1 cellular context compared by ENCODE assay signal in the genomic region with DNA sequence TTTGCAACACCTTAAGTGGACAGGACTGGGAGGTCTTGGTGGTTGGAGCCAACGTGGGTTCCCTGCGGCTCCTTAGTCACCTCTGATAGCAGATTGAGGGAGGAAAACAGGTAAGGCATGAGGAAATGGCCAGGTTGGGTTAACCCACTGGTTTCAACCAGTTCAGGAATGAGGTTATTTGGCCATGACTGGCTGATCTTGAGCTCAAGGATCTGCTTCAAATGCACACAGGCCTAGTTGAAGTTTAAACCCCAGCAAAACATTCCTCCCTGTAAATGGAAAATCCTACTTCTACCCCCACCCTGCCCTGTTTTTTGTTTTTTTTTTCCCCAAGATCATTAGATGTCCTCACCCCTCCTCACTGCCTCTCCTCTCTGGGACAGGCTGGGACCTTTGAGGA.
A peak's percentile ranks its signal among the peaks of the same experiment; 100 is the strongest.
TF ChIP-seq lines count a peak whose summit lies in the region.

No MANE protein-coding gene starts in this region.

TF ChIP-seq in HepG2, 621 proteins besides CTCF, POLR2A, EP300 and RAD21 (continued from another document):
- TF ChIP-seq, protein P1, sequence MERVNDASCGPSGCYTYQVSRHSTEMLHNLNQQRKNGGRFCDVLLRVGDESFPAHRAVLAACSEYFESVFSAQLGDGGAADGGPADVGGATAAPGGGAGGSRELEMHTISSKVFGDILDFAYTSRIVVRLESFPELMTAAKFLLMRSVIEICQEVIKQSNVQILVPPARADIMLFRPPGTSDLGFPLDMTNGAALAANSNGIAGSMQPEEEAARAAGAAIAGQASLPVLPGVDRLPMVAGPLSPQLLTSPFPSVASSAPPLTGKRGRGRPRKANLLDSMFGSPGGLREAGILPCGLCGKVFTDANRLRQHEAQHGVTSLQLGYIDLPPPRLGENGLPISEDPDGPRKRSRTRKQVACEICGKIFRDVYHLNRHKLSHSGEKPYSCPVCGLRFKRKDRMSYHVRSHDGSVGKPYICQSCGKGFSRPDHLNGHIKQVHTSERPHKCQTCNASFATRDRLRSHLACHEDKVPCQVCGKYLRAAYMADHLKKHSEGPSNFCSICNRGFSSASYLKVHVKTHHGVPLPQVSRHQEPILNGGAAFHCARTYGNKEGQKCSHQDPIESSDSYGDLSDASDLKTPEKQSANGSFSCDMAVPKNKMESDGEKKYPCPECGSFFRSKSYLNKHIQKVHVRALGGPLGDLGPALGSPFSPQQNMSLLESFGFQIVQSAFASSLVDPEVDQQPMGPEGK (CRISPR knock-in tag; IDR thresholded peaks at IDR 0.05) = peak; percentile 52
- no peak for TF ChIP-seq GLI4 (CRISPR knock-in tag; IDR thresholded peaks at IDR 0.05; ENCODE audit: borderline replicate concordance)
- 0 out of 2 replicates have a peak, but pooled peaks have one; percentile 16 for TF ChIP-seq KDM6A (CRISPR knock-in tag; IDR thresholded peaks at IDR 0.05; ENCODE audit: low read depth)
- TF ChIP-seq MIXL1 (CRISPR knock-in tag; IDR thresholded peaks at IDR 0.05) = 0 out of 2 replicates have a peak, but pooled peaks have one; percentile 12
- 0 out of 2 replicates have a peak, but pooled peaks have one; percentile 34 for TF ChIP-seq ARID2 (CRISPR knock-in tag; IDR thresholded peaks at IDR 0.05; ENCODE audit: borderline replicate concordance)
- no peak for TF ChIP-seq ZNF224 (CRISPR knock-in tag; IDR thresholded peaks at IDR 0.05)
- peak; percentile 58 for TF ChIP-seq TEAD3 (CRISPR knock-in tag; optimal IDR thresholded peaks at IDR 0.05; ENCODE audit: borderline replicate concordance)
- TF ChIP-seq, protein P2, sequence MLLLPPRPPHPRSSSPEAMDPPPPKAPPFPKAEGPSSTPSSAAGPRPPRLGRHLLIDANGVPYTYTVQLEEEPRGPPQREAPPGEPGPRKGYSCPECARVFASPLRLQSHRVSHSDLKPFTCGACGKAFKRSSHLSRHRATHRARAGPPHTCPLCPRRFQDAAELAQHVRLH (CRISPR knock-in tag; IDR thresholded peaks at IDR 0.05; ENCODE audit: borderline replicate concordance, low read depth) = peak; percentile 36; the same call in 1 of the 2 replicates
- peak; percentile 54; the same call in 1 of the 2 replicates for TF ChIP-seq ZNF652 (CRISPR knock-in tag; IDR thresholded peaks at IDR 0.05; ENCODE audit: borderline replicate concordance, low read depth)
- 0 out of 2 replicates have a peak, but pooled peaks have one; percentile 48 for TF ChIP-seq FOXO1 (CRISPR knock-in tag; IDR thresholded peaks at IDR 0.05)
- TF ChIP-seq TSC22D2 (CRISPR knock-in tag; IDR thresholded peaks at IDR 0.05; ENCODE audit: borderline replicate concordance) = 0 out of 2 replicates have a peak, but pooled peaks have one; percentile 20
- no peak for TF ChIP-seq TARDBP (CRISPR knock-in tag; IDR thresholded peaks at IDR 0.05)
- 0 out of 2 replicates have a peak, but pooled peaks have one; percentile 22 for TF ChIP-seq ERF (CRISPR knock-in tag; IDR thresholded peaks at IDR 0.05)
- TF ChIP-seq, protein P3, sequence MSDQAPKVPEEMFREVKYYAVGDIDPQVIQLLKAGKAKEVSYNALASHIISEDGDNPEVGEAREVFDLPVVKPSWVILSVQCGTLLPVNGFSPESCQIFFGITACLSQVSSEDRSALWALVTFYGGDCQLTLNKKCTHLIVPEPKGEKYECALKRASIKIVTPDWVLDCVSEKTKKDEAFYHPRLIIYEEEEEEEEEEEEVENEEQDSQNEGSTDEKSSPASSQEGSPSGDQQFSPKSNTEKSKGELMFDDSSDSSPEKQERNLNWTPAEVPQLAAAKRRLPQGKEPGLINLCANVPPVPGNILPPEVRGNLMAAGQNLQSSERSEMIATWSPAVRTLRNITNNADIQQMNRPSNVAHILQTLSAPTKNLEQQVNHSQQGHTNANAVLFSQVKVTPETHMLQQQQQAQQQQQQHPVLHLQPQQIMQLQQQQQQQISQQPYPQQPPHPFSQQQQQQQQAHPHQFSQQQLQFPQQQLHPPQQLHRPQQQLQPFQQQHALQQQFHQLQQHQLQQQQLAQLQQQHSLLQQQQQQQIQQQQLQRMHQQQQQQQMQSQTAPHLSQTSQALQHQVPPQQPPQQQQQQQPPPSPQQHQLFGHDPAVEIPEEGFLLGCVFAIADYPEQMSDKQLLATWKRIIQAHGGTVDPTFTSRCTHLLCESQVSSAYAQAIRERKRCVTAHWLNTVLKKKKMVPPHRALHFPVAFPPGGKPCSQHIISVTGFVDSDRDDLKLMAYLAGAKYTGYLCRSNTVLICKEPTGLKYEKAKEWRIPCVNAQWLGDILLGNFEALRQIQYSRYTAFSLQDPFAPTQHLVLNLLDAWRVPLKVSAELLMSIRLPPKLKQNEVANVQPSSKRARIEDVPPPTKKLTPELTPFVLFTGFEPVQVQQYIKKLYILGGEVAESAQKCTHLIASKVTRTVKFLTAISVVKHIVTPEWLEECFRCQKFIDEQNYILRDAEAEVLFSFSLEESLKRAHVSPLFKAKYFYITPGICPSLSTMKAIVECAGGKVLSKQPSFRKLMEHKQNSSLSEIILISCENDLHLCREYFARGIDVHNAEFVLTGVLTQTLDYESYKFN (CRISPR knock-in tag; conservative IDR thresholded peaks at IDR 0.05) = peak; percentile 70
- TF ChIP-seq, protein P4, sequence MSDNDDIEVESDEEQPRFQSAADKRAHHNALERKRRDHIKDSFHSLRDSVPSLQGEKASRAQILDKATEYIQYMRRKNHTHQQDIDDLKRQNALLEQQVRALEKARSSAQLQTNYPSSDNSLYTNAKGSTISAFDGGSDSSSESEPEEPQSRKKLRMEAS (IDR thresholded peaks at IDR 0.05) = peak; percentile 58
- 0 out of 2 replicates have a peak, but pooled peaks have one; percentile 19 for TF ChIP-seq HDAC1 (CRISPR knock-in tag; IDR thresholded peaks at IDR 0.05)
- peak; percentile 38; the same call in 1 of the 2 replicates for TF ChIP-seq SAP130 (CRISPR knock-in tag; IDR thresholded peaks at IDR 0.05; ENCODE audit: low read depth)
- no peak for TF ChIP-seq ZNF615 (CRISPR knock-in tag; IDR thresholded peaks at IDR 0.05; ENCODE audit: borderline replicate concordance)
- TF ChIP-seq CREM (IDR thresholded peaks at IDR 0.05) = 0 out of 2 replicates have a peak, but pooled peaks have one; percentile 18
- TF ChIP-seq CREM (CRISPR knock-in tag; IDR thresholded peaks at IDR 0.05) = no peak
- TF ChIP-seq PHF21A (CRISPR knock-in tag; IDR thresholded peaks at IDR 0.05) = peak; percentile 52; the same call in 1 of the 2 replicates
- TF ChIP-seq RBFOX2 (IDR thresholded peaks at IDR 0.05; ENCODE audit: low read depth, low read length) = 0 out of 2 replicates have a peak, but pooled peaks have one; percentile 21
- TF ChIP-seq, protein P5, sequence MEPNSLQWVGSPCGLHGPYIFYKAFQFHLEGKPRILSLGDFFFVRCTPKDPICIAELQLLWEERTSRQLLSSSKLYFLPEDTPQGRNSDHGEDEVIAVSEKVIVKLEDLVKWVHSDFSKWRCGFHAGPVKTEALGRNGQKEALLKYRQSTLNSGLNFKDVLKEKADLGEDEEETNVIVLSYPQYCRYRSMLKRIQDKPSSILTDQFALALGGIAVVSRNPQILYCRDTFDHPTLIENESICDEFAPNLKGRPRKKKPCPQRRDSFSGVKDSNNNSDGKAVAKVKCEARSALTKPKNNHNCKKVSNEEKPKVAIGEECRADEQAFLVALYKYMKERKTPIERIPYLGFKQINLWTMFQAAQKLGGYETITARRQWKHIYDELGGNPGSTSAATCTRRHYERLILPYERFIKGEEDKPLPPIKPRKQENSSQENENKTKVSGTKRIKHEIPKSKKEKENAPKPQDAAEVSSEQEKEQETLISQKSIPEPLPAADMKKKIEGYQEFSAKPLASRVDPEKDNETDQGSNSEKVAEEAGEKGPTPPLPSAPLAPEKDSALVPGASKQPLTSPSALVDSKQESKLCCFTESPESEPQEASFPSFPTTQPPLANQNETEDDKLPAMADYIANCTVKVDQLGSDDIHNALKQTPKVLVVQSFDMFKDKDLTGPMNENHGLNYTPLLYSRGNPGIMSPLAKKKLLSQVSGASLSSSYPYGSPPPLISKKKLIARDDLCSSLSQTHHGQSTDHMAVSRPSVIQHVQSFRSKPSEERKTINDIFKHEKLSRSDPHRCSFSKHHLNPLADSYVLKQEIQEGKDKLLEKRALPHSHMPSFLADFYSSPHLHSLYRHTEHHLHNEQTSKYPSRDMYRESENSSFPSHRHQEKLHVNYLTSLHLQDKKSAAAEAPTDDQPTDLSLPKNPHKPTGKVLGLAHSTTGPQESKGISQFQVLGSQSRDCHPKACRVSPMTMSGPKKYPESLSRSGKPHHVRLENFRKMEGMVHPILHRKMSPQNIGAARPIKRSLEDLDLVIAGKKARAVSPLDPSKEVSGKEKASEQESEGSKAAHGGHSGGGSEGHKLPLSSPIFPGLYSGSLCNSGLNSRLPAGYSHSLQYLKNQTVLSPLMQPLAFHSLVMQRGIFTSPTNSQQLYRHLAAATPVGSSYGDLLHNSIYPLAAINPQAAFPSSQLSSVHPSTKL (CRISPR knock-in tag; IDR thresholded peaks at IDR 0.05) = peak; percentile 39; the same call in 1 of the 2 replicates
- 0 out of 2 replicates have a peak, but pooled peaks have one; percentile 54 for TF ChIP-seq ZFP1 (CRISPR knock-in tag; IDR thresholded peaks at IDR 0.05)
- peak; percentile 51; the same call in 1 of the 2 replicates for TF ChIP-seq PITX1 (CRISPR knock-in tag; IDR thresholded peaks at IDR 0.05)
- TF ChIP-seq SOX13 (IDR thresholded peaks at IDR 0.05) = no peak
- TF ChIP-seq SOX13 (CRISPR knock-in tag; conservative IDR thresholded peaks at IDR 0.05 in 1 of 2, IDR thresholded peaks at IDR 0.05 in 1 of 2) = 0 out of 4 replicates have a peak, but pooled peaks of 1 of the 2 experiments have one; percentile 22
- TF ChIP-seq ZBTB3 (CRISPR knock-in tag; IDR thresholded peaks at IDR 0.05; ENCODE audit: borderline replicate concordance, low read depth) = no peak
- TF ChIP-seq, protein P6, sequence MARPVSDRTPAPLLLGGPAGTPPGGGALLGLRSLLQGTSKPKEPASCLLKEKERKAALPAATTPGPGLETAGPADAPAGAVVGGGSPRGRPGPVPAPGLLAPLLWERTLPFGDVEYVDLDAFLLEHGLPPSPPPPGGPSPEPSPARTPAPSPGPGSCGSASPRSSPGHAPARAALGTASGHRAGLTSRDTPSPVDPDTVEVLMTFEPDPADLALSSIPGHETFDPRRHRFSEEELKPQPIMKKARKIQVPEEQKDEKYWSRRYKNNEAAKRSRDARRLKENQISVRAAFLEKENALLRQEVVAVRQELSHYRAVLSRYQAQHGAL (CRISPR knock-in tag; IDR thresholded peaks at IDR 0.05; ENCODE audit: not compliant biosample characterization) = no peak
- TF ChIP-seq ZFX (CRISPR knock-in tag; IDR thresholded peaks at IDR 0.05; ENCODE audit: low read depth) = peak; percentile 66; the same call in 1 of the 2 replicates
- TF ChIP-seq HDAC2 (CRISPR knock-in tag; IDR thresholded peaks at IDR 0.05) = peak; percentile 26; the same call in 1 of the 2 replicates
- TF ChIP-seq ZFY (CRISPR knock-in tag; IDR thresholded peaks at IDR 0.05) = peak; percentile 44; the same call in 1 of the 2 replicates
- TF ChIP-seq, protein P7, sequence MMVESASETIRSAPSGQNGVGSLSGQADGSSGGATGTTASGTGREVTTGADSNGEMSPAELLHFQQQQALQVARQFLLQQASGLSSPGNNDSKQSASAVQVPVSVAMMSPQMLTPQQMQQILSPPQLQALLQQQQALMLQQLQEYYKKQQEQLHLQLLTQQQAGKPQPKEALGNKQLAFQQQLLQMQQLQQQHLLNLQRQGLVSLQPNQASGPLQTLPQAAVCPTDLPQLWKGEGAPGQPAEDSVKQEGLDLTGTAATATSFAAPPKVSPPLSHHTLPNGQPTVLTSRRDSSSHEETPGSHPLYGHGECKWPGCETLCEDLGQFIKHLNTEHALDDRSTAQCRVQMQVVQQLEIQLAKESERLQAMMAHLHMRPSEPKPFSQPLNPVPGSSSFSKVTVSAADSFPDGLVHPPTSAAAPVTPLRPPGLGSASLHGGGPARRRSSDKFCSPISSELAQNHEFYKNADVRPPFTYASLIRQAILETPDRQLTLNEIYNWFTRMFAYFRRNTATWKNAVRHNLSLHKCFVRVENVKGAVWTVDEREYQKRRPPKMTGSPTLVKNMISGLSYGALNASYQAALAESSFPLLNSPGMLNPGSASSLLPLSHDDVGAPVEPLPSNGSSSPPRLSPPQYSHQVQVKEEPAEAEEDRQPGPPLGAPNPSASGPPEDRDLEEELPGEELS (CRISPR knock-in tag; IDR thresholded peaks at IDR 0.05) = peak; percentile 33; the same call in 1 of the 2 replicates
- TF ChIP-seq AKAP8 (CRISPR knock-in tag; IDR thresholded peaks at IDR 0.05) = 0 out of 2 replicates have a peak, but pooled peaks have one; percentile 21
